29 cellular contexts compared by ENCODE assay signal in the genomic region with DNA sequence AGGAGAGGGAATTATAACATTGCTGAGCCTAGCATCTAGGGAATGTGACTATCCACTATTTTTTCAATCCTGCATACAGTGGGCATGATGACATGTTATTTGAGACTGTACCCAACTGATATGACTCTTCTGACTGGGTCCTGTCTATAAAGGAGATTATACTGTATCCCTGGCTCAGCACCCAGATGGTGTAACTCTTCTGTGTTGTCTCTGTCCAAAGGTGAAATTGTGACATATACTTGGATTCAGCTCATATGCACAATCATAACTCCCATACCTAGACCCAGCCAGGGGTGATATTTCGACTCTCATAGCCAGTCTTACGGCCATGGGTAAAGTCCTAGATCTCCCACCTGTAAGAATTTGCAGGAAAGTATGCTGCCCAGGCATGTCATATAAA. TPM values are rescaled to one million over a fixed set of nuclear protein-coding genes. Genes with fewer than 3 reads are reported as not detected.
"Had no signal": no experiment of that assay in that cellular context is flagged by ENCODE, and none has a peak within 500 bp of the region (broad histone marks: within the 10 kb centered on the region; RNA-seq: fewer than 3 reads in every experiment).

No MANE protein-coding gene starts in this region.

- H3K9me3 ChIP-seq: colonic mucosa, gastrocnemius medialis had no signal

- FAIRE-seq: colon, endometrium, endothelial cell of umbilical vein, frontal cortex had no signal

- ATAC-seq: effector memory CD8-positive, alpha-beta T cell; esophagus mucosa; foreskin keratinocyte; gastrocnemius medialis; gastroesophageal sphincter; heart left ventricle had no signal

- H3K27me3 Mint-ChIP-seq: dendritic cell treated with granulocyte-macrophage colony-stimulating factor and Interleukin-4, amounts not matched to agents 40 ng/mL and 50 ng/mL, for 4 days; effector memory CD8-positive, alpha-beta T cell had no signal

- H3K4me3 ChIP-seq: colonic mucosa, coronary artery, dorsolateral prefrontal cortex, esophagus muscularis mucosa, esophagus squamous epithelium, gastrocnemius medialis, gastroesophageal sphincter, heart left ventricle had no signal

- H3K27ac ChIP-seq: colonic mucosa, coronary artery, dorsolateral prefrontal cortex, epithelial cell of prostate, esophagus muscularis mucosa, esophagus squamous epithelium, foreskin keratinocyte, gastrocnemius medialis, gastroesophageal sphincter, heart left ventricle had no signal

- H3K27ac Mint-ChIP-seq: dendritic cell treated with granulocyte-macrophage colony-stimulating factor and Interleukin-4, amounts not matched to agents 40 ng/mL and 50 ng/mL, for 4 days; effector memory CD8-positive, alpha-beta T cell; endodermal cell had no signal

- H3K4me1 Mint-ChIP-seq: endodermal cell had no signal

- DNase-seq: colonic mucosa; cortex of kidney; dermis blood vessel endothelial cell; dorsolateral prefrontal cortex; effector CD4-positive, alpha-beta T cell; effector CD8-positive, alpha-beta T cell; effector memory CD4-positive, alpha-beta T cell; effector memory CD8-positive, alpha-beta T cell; endodermal cell; erythroblast; esophagus squamous epithelium; foreskin fibroblast; foreskin keratinocyte; foreskin melanocyte; gastrocnemius medialis; glutamatergic neuron; head of caudate nucleus; heart left ventricle had no signal

- H3K36me3 ChIP-seq: colonic mucosa, esophagus muscularis mucosa, esophagus squamous epithelium, gastrocnemius medialis, gastroesophageal sphincter, heart left ventricle had no signal

- H3K27me3 ChIP-seq: colonic mucosa, dorsolateral prefrontal cortex, esophagus muscularis mucosa, esophagus squamous epithelium, foreskin keratinocyte, gastrocnemius medialis, gastroesophageal sphincter, heart left ventricle had no signal

- H3K4me3 Mint-ChIP-seq: dendritic cell treated with granulocyte-macrophage colony-stimulating factor and Interleukin-4, amounts not matched to agents 40 ng/mL and 50 ng/mL, for 4 days; effector memory CD8-positive, alpha-beta T cell; endodermal cell had no signal

- H3K4me1 ChIP-seq: colonic mucosa, esophagus muscularis mucosa, esophagus squamous epithelium, foreskin keratinocyte, gastrocnemius medialis, gastroesophageal sphincter, heart left ventricle had no signal

RNA-seq across cellular contexts. Expression of a gene that starts 59.3 kb away (rescaled TPM):
- total RNA-seq: chondrocyte, endodermal cell had no signal
